In the genomic region with DNA sequence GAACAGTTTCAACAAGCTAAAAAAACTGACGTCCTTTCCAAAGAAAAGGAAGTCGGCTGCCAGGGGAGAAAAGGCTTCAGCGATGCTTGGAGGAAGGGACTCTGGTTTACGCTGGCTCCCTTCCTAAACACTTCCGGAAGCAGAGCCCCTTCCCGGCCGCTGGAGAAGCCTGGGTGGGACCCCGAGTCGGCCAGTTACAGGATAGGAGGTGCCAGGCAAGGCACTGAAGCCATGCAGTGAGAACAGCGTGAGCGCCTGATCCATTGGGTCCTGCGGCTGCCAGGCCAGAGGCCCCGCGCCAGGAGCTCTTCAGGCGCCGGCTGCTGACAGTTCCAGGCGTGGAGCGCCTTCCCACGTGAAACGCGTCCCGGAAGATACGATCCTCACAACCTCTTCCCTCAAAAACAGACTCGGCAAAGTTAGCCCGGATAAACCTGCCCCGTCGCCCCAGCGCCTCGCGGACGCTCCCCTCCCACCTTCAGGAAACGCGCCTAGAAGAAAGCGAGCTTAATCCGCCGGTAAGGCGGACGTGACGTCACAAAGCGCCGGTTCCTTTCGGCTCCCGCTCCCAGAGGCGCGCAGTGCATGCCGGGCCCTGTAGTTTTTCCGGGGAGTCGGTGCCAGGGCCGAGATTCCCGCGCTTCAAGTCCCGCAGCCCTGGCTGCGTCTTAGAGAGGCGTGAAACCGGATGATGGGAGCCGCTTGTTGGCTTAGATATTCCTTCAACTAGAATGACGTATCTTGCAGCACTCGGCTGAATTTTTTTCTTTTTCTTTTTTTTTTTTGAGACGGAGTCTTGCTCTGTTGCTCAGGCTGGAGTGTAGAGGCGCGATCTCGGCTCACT, we compare ENCODE assay signal across 8 cellular contexts. TPM values are rescaled to one million over a fixed set of nuclear protein-coding genes. Genes with fewer than 3 reads are reported as not detected.
DNase-seq lines count a peak whose midpoint lies in the region; ATAC-seq and TF ChIP-seq lines count a peak whose summit lies in the region.

A gene with protein sequence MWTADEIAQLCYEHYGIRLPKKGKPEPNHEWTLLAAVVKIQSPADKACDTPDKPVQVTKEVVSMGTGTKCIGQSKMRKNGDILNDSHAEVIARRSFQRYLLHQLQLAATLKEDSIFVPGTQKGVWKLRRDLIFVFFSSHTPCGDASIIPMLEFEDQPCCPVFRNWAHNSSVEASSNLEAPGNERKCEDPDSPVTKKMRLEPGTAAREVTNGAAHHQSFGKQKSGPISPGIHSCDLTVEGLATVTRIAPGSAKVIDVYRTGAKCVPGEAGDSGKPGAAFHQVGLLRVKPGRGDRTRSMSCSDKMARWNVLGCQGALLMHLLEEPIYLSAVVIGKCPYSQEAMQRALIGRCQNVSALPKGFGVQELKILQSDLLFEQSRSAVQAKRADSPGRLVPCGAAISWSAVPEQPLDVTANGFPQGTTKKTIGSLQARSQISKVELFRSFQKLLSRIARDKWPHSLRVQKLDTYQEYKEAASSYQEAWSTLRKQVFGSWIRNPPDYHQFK (minus strand): TSS at position 520 of the 844 bp plus-strand sequence. CDS start 2,482 bp downstream, outside the sequence.

- intact Hi-C loops in IMR-90 (cut with micrococcal nuclease): loop anchor here (1.0 to 10.0 kb wide), 3 partner anchors 141 to 428 kb away; a partner anchor contains a TSS

- no peak within 1 kb of the TSS for H3K18ac ChIP-seq in IMR-90 (ENCODE audit: low read depth, low read length)

- peak within 1 kb of the TSS; percentile 4; the same call in 1 of the 2 replicates for H4K5ac ChIP-seq in IMR-90 (ENCODE audit: low read depth, low read length)

- peak within 1 kb of the TSS; percentile 74 to 94 for H4K8ac ChIP-seq in IMR-90 (ENCODE audit: low read depth in 2 of 2, low read length in 2 of 2)

- peak within 1 kb of the TSS; percentile 78 for H3K4me2 ChIP-seq in IMR-90 (ENCODE audit: low read depth, low read length)

- WGBS in IMR-90 (ENCODE audit: extremely low coverage in 2 of 2, insufficient read length in 1 of 2), 2 experiments: 0% methylated on average over 40 of the region's 62 CpGs; no CpG with 5 or more reads in 1 of the 2 experiments

- dilution Hi-C loops in IMR-90 (cut with HindIII; ENCODE audit: low sequenced_read_pairs, unreplicated experiment): no loop called here

- no peaks in the 10 kb centered on the region for H3K27me3 ChIP-seq in IMR-90 (ENCODE audit: control insufficient read depth, insufficient read depth, low read length)
- H3K27me3 ChIP-seq in mononuclear cell (ENCODE audit: insufficient read depth, low read length): no peaks in the 10 kb centered on the region

- H3K4ac ChIP-seq in IMR-90 (ENCODE audit: low read depth, low read length): peak within 1 kb of the TSS; percentile 64

- H4K91ac ChIP-seq in IMR-90 (ENCODE audit: insufficient read depth, low read depth, low read length): peak within 1 kb of the TSS; percentile 47

- H3K23ac ChIP-seq in IMR-90 (ENCODE audit: low read depth, low read length): peak within 1 kb of the TSS; percentile 39

- no peaks in the 10 kb centered on the region for H3K9me1 ChIP-seq in IMR-90 (ENCODE audit: insufficient read depth, low read length)

- H3K4me1 ChIP-seq in IMR-90 (ENCODE audit: control insufficient read depth, insufficient read depth, low read length): peaks cover 5% of the 10 kb centered on the region
- peaks cover 31% of the 10 kb centered on the region for H3K4me1 ChIP-seq in mononuclear cell (ENCODE audit: insufficient read depth, low read length)

- no peak within 1 kb of the TSS for H2BK15ac ChIP-seq in IMR-90 (ENCODE audit: low read depth, low read length)

- no peak for TF ChIP-seq CTCF in IMR-90 (conservative IDR thresholded peaks at IDR 0.05; ENCODE audit: low read depth, low read length)

- no peak for TF ChIP-seq RAD21 in IMR-90 (IDR thresholded peaks at IDR 0.05; ENCODE audit: low read length)

- in situ Hi-C loops in IMR-90 (cut with MboI; ENCODE audit: low sequenced_read_pairs): no loop called here

- CTCF ChIA-PET in IMR-90 (lab: Yijun Ruan, JAX): interaction anchor here (0.9 kb wide), 1 partner anchor 10 kb away, joined by 3 read pairs; no protein-coding TSS in a partner anchor

- peak within 1 kb of the TSS; percentile 82 for H3K9ac ChIP-seq in IMR-90 (ENCODE audit: low read depth, low read length)

- peak within 1 kb of the TSS; percentile 22 for H2BK5ac ChIP-seq in IMR-90 (ENCODE audit: low read depth, low read length, poor library complexity, severe bottlenecking)

- TSS peak; percentile 80 for BruUV-seq in IMR-90 (replicated peaks; lab: Mats Ljungman, UMichigan)

- H2AK5ac ChIP-seq in IMR-90 (ENCODE audit: low read depth, low read length): peak within 1 kb of the TSS; percentile 70

- H2AK9ac ChIP-seq in IMR-90 (replicated peaks; ENCODE audit: low read depth, low read length, poor library complexity): peak within 1 kb of the TSS; percentile 88

- H2BK120ac ChIP-seq in IMR-90 (ENCODE audit: low read depth, low read length): 0 out of 2 replicates have a peak within 1 kb of the TSS, but pooled peaks have one; percentile 12

- peak within 1 kb of the TSS; percentile 82 for H3K56ac ChIP-seq in IMR-90 (ENCODE audit: extremely low read depth, insufficient read depth, low read length)

- peaks cover 17 to 23% of the 10 kb centered on the region in 2 experiments for H3K79me1 ChIP-seq in IMR-90 (ENCODE audit: low read depth in 1 of 2, low read length in 2 of 2)

- peak within 1 kb of the TSS; percentile 48 for H3K14ac ChIP-seq in IMR-90 (replicated peaks; ENCODE audit: low read depth, low read length)

- H4K20me1 ChIP-seq in IMR-90 (ENCODE audit: insufficient read depth, low read length): no peaks in the 10 kb centered on the region

- peak; percentile 99 for DNase-seq in DMS 273 (lab: John Stamatoyannopoulos, UW; ENCODE audit: unreplicated experiment)
- peak; percentile 98 for DNase-seq in IMR-90
- DNase-seq in OCI-M1 (lab: John Stamatoyannopoulos, UW): peak; percentile 99
- peak; percentile 96 for DNase-seq in activated T-cell treated with anti-CD3 and anti-CD28 coated beads for 24 hours (ENCODE audit: low read depth)
- DNase-seq in epidermal melanocyte (ENCODE audit: insufficient read length, low spot score): peak; percentile 91
- peak; percentile 93 for DNase-seq in stimulated activated CD8-positive, alpha-beta memory T cell treated with anti-CD3 and anti-CD28 coated beads, Interleukin-4, amount 100 ng/mL, for 1 hour (ENCODE audit: low read depth in 2 of 2, low spot score in 1 of 2)

- peak within 1 kb of the TSS; percentile 95 for H2AFZ ChIP-seq in IMR-90 (replicated peaks; ENCODE audit: low read length, poor library complexity)

- TF ChIP-seq POLR2A in IMR-90 (IDR thresholded peaks at IDR 0.05; ENCODE audit: low read depth, low read length): peak; percentile 77; the same call in 1 of the 2 replicates

- H3K4me3 ChIP-seq in IMR-90 (ENCODE audit: insufficient read depth, low read depth, low read length) (peak within 1 kb of the TSS; percentile 74), mononuclear cell (ENCODE audit: low read length) (peak within 1 kb of the TSS; percentile 86)

- POLR2A ChIA-PET in IMR-90 (lab: Charles Lee; ENCODE audit: unreplicated experiment): no interaction called here

- H3K27ac ChIP-seq in IMR-90 (ENCODE audit: insufficient read depth, low read length): peak within 1 kb of the TSS; percentile 71

- H3K9me3 ChIP-seq in IMR-90 (ENCODE audit: control insufficient read depth, insufficient read depth, low read length) (no peaks in the 10 kb centered on the region), mononuclear cell (ENCODE audit: low read depth, low read length) (no peaks in the 10 kb centered on the region)

- ATAC-seq in GM21528 (IDR thresholded peaks at IDR 0.05; ENCODE audit: low FRiP score, unreplicated experiment) (peak; percentile 90), IMR-90 (ENCODE audit: low read depth) (peak; percentile 95)

- H3K36me3 ChIP-seq in IMR-90 (ENCODE audit: control insufficient read depth, insufficient read depth, low read length): peaks cover 28% of the 10 kb centered on the region

- no peak within 1 kb of the TSS for H2BK20ac ChIP-seq in IMR-90 (ENCODE audit: low read depth, low read length)

TF ChIP-seq in IMR-90, 13 proteins besides CTCF, POLR2A, EP300 and RAD21:
- TF ChIP-seq SMC3 (IDR thresholded peaks at IDR 0.05; ENCODE audit: low read depth, low read length) (no peak), RFX5 (IDR thresholded peaks at IDR 0.05; ENCODE audit: low read depth, low read length) (no peak), MXI1 (IDR thresholded peaks at IDR 0.05; ENCODE audit: borderline replicate concordance, low read depth, low read length) (peak; percentile 100), CHD1 (IDR thresholded peaks at IDR 0.05; ENCODE audit: low read depth, low read length) (no peak), MAZ (IDR thresholded peaks at IDR 0.05; ENCODE audit: borderline replicate concordance, low read depth, low read length) (peak; percentile 62; the same call in 1 of the 2 replicates), CEBPB (IDR thresholded peaks at IDR 0.05; ENCODE audit: low read depth, low read length) (no peak), BHLHE40 (IDR thresholded peaks at IDR 0.05; ENCODE audit: low read depth, low read length) (no peak), RCOR1 (IDR thresholded peaks at IDR 0.05; ENCODE audit: insufficient replicate concordance, low read length) (no peak)
- TF ChIP-seq, protein P1, sequence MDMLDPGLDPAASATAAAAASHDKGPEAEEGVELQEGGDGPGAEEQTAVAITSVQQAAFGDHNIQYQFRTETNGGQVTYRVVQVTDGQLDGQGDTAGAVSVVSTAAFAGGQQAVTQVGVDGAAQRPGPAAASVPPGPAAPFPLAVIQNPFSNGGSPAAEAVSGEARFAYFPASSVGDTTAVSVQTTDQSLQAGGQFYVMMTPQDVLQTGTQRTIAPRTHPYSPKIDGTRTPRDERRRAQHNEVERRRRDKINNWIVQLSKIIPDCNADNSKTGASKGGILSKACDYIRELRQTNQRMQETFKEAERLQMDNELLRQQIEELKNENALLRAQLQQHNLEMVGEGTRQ (IDR thresholded peaks at IDR 0.05; ENCODE audit: low read depth, low read length): no peak

RNA-seq across cellular contexts. Expression of the gene that starts here (rescaled TPM):
- total RNA-seq in IMR-90 (2012; rRNA removed) (36.7 and 52.9 TPM in 2 replicates), mononuclear cell (52.5 TPM)
- polyA plus RNA-seq in IMR-90 (2012; rRNA removed): 22.7 and 23.4 TPM in 2 replicates
- 8.5 and 15.4 TPM in 2 replicates for polyA plus RNA-seq in IMR-90 (2012; cell fraction: cytosol; rRNA removed)
- 10.6 and 36.6 TPM in 2 replicates for polyA plus RNA-seq in IMR-90 (2012; cell fraction: nucleus; rRNA removed; ENCODE audit: low replicate concordance)

Comparison
In these comparisons a context has a peak if more than half of its experiments do, and no peak if none do; other contexts are left out.
1. Peak in every context shown above with its lines: DNase-seq, ATAC-seq, H3K4me3 ChIP-seq and H3K27ac ChIP-seq.